In genomic region chr19:34217952-34218817, GRCh38 we compare ENCODE assay signal across 8 cellular contexts. TPM values are rescaled to one million over a fixed set of nuclear protein-coding genes. Genes with fewer than 3 reads are reported as not detected.
DNase-seq lines count a peak whose midpoint lies in the region; ATAC-seq and TF ChIP-seq lines count a peak whose summit lies in the region.

No MANE protein-coding gene starts in this region.

- POLR2A ChIA-PET in AG04450 (lab: Yijun Ruan, JAX) = interaction anchor here (1.0 kb wide), 1 partner anchor 56 kb away, joined by 7 read pairs; no protein-coding TSS in a partner anchor

- H3K9me3 ChIP-seq in AG04450 (ENCODE audit: control insufficient read depth, insufficient read depth, low read length) = no peaks in the 10 kb centered on the region

- ATAC-seq in GM19395 (IDR thresholded peaks at IDR 0.05; ENCODE audit: unreplicated experiment) = peak; percentile 71

- CTCF ChIA-PET in AG04450 (lab: Charles Lee) = interaction anchor here (0.6 to 2.5 kb wide), 4 partner anchors 118 to 432 kb away, joined by 4 to 13 read pairs (median 6); no protein-coding TSS in a partner anchor

- in situ Hi-C loops in astrocyte of the spinal cord (cut with HindIII; ENCODE audit: low sequenced_read_pairs) = no loop called here

- no peaks in the 10 kb centered on the region for H3K9me3 Mint-ChIP-seq in nephron progenitor cell

- peaks cover 10% of the 10 kb centered on the region for H3K4me1 Mint-ChIP-seq in nephron progenitor cell

- intact Hi-C loops in posterior vena cava (cut with DNase I) = no loop called here

- TF ChIP-seq CTCF in AG04450 (IDR thresholded peaks at IDR 0.05; ENCODE audit: low read depth, low read length) (no peak), NB4 (IDR thresholded peaks at IDR 0.05; ENCODE audit: low read depth, low read length) (no peak), astrocyte of the spinal cord (IDR thresholded peaks at IDR 0.05; ENCODE audit: low read depth, low read length) (no peak), nephron progenitor cell (IDR thresholded peaks at IDR 0.05) (no peak), coronary artery (IDR thresholded peaks at IDR 0.05) (no peak)

- no peak overlapping the region for H3K4me3 Mint-ChIP-seq in nephron progenitor cell

- no peaks in the 10 kb centered on the region for H3K27me3 Mint-ChIP-seq in nephron progenitor cell (ENCODE audit: low read depth, poor library complexity)

- H3K27ac Mint-ChIP-seq in nephron progenitor cell = peak overlapping the region; percentile 69

- DNase-seq in AG04450 (ENCODE audit: low read depth, low spot score) = peak; percentile 93
- DNase-seq in NB4 (ENCODE audit: low read depth) = peak; percentile 55
- DNase-seq in T1000 (lab: John Stamatoyannopoulos, UW) = peak; percentile 44
- peak; percentile 98 for DNase-seq in astrocyte of the spinal cord (ENCODE audit: low read depth, low spot score)
- no peak for DNase-seq in nephron progenitor cell
- DNase-seq in posterior vena cava (ENCODE audit: low spot score) = no peak
- no peak for DNase-seq in coronary artery (ENCODE audit: low spot score)

- no peak overlapping the region for H3K4me3 ChIP-seq in AG04450 (ENCODE audit: low read depth, low read length)
- H3K4me3 ChIP-seq in NB4 (ENCODE audit: low read depth, low read length) = no peak overlapping the region
- no peak overlapping the region for H3K4me3 ChIP-seq in astrocyte of the spinal cord (ENCODE audit: low read depth, low read length)
- H3K4me3 ChIP-seq in coronary artery = no peak overlapping the region

- H3K27ac ChIP-seq in AG04450 (ENCODE audit: low read depth, low read length) (no peak overlapping the region), coronary artery (peak overlapping the region in 1 of 2 donors; percentile 14)

- H3K27me3 ChIP-seq in AG04450 (ENCODE audit: control insufficient read depth, insufficient read depth, low read length) = no peaks in the 10 kb centered on the region

- TF ChIP-seq POLR2A in NB4 (IDR thresholded peaks at IDR 0.05; ENCODE audit: extremely low read depth, insufficient read length) = no peak

- H3K36me3 Mint-ChIP-seq in nephron progenitor cell (ENCODE audit: low read depth) = peaks cover 87% of the 10 kb centered on the region

RNA-seq across cellular contexts. Expression of gene GARRE1, which starts 36.2 kb away (rescaled TPM):
- 16.8 and 17.6 TPM in 2 replicates for polyA plus RNA-seq in AG04450 (2011; rRNA removed)
- polyA minus RNA-seq in AG04450 (2011; rRNA and poly(A)+ RNA removed) = 19.3 and 22.5 TPM in 2 replicates
- total RNA-seq in posterior vena cava = 10 to 100 TPM; 23.3 to 31.1 TPM

RNA-seq across cellular contexts. Expression of gene LSM14A, which starts 45.9 kb away (rescaled TPM):
- polyA plus RNA-seq in AG04450 (2011; rRNA removed) = 97.0 and 99.2 TPM in 2 replicates
- 136 and 158 TPM in 2 replicates for polyA minus RNA-seq in AG04450 (2011; rRNA and poly(A)+ RNA removed)
- 100 to 1,000 TPM in 1 of 2 donors, 10 to 100 TPM in 1; 93.2 to 109 TPM for total RNA-seq in posterior vena cava

Comparison
In these comparisons a context has a peak if more than half of its experiments do, and no peak if none do; other contexts are left out.
1. DNase-seq: peak in AG04450 (single experiment), NB4 (single experiment), T1000 (single experiment) and astrocyte of the spinal cord (single experiment); none in nephron progenitor cell (single experiment), posterior vena cava (single experiment) and coronary artery (single experiment).